In the genomic region with DNA sequence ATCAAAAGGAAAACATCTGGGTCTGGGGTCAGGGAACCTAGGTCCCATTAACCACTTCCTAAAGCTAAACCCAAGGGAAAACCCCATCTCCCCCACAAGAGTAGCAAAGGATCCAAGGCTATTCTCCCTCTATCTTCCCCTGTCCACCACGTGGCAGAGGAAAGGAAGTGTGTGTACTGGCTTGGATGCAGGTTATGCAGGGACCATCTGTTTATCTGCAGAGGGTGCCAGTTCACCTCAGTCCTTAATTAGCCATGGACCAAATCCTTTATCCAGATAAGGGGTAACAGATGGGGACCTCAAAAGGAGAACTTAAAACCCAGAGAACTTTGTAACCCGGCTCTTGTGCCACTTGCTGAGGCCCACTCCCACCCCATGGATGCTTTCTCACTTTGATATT, we compare ENCODE assay signal across 24 cellular contexts.
"Had no signal": no experiment of that assay in that cellular context is flagged by ENCODE, and none has a peak within 500 bp of the region (broad histone marks: within the 10 kb centered on the region; RNA-seq: fewer than 3 reads in every experiment).

No MANE protein-coding gene starts in this region.

- H3K27me3 ChIP-seq: esophagus muscularis mucosa, gastrocnemius medialis, neural progenitor cell, ovary, right atrium auricular region, upper lobe of right lung, vagina had no signal

- H3K4me1 ChIP-seq: esophagus muscularis mucosa, gastrocnemius medialis, left ventricle myocardium inferior, lower lobe of right lung, neural progenitor cell, right atrium auricular region, tibial artery, upper lobe of right lung, vagina had no signal

- ATAC-seq: effector memory CD8-positive, alpha-beta T cell; gastrocnemius medialis; left cardiac atrium; lower lobe of right lung; natural killer cell; stimulated activated memory B cell treated with anti-CD40 and anti-IgM and Interleukin-4, amounts not matched to agents 10 μg/mL and 1 μg/mL and 100 μg/mL, for 72 hours; upper lobe of right lung had no signal

- H3K36me3 Mint-ChIP-seq: memory B cell; mesothelial cell of epicardium; natural killer cell; neural progenitor cell; stimulated activated memory B cell treated with anti-CD40 and anti-IgM and Interleukin-4, amounts not matched to agents 10 μg/mL and 1 μg/mL and 100 μg/mL, for 72 hours had no signal

- DNase-seq: effector memory CD8-positive, alpha-beta T cell; gastrocnemius medialis; glutamatergic neuron; kidney; left cardiac atrium; left ventricle myocardium inferior; lower lobe of right lung; natural killer cell; nucleus accumbens; ovary; small intestine; stimulated activated CD4-positive, alpha-beta T cell treated with anti-CD3 and anti-CD28 coated beads, Interleukin-4, amount 100 ng/mL, for 1 hour; tibial artery; upper lobe of right lung had no signal

- H3K36me3 ChIP-seq: esophagus muscularis mucosa, gastrocnemius medialis, left ventricle myocardium inferior, lower lobe of right lung, neural progenitor cell, ovary, right atrium auricular region, tibial artery, upper lobe of right lung, vagina had no signal

- H3K27ac Mint-ChIP-seq: dendritic cell treated with granulocyte-macrophage colony-stimulating factor and Interleukin-4, amounts not matched to agents 40 ng/mL and 50 ng/mL, for 4 days; effector memory CD8-positive, alpha-beta T cell; mesothelial cell of epicardium; natural killer cell; neural progenitor cell; stimulated activated memory B cell treated with anti-CD40 and anti-IgM and Interleukin-4, amounts not matched to agents 10 μg/mL and 1 μg/mL and 100 μg/mL, for 72 hours; stimulated activated naive CD8-positive, alpha-beta T cell treated with anti-CD3 and anti-CD28 coated beads, Interleukin-15, Interleukin-2, amounts not matched to agents 100 ng/mL and 50 ng/mL, for 24 hours had no signal

- H3K4me3 ChIP-seq: esophagus muscularis mucosa, gastrocnemius medialis, left ventricle myocardium inferior, lower lobe of right lung, neural progenitor cell, ovary, right atrium auricular region, tibial artery, upper lobe of right lung, vagina had no signal

- H3K27me3 Mint-ChIP-seq: dendritic cell treated with granulocyte-macrophage colony-stimulating factor and Interleukin-4, amounts not matched to agents 40 ng/mL and 50 ng/mL, for 4 days had no signal

- H3K9me3 ChIP-seq: esophagus muscularis mucosa, gastrocnemius medialis, left ventricle myocardium inferior, lower lobe of right lung, ovary, right atrium auricular region, tibial artery, upper lobe of right lung, vagina had no signal

- H3K9ac ChIP-seq: neural progenitor cell had no signal

- H3K27ac ChIP-seq: epithelial cell of prostate, esophagus muscularis mucosa, gastrocnemius medialis, left ventricle myocardium inferior, lower lobe of right lung, neural progenitor cell, ovary, right atrium auricular region, tibial artery, upper lobe of right lung, vagina had no signal

- H3K4me1 Mint-ChIP-seq: memory B cell; natural killer cell; neural progenitor cell; stimulated activated memory B cell treated with anti-CD40 and anti-IgM and Interleukin-4, amounts not matched to agents 10 μg/mL and 1 μg/mL and 100 μg/mL, for 72 hours had no signal

- H3K4me2 ChIP-seq: neural progenitor cell had no signal

- H3K4me3 Mint-ChIP-seq: dendritic cell treated with granulocyte-macrophage colony-stimulating factor and Interleukin-4, amounts not matched to agents 40 ng/mL and 50 ng/mL, for 4 days; effector memory CD8-positive, alpha-beta T cell; memory B cell; mesothelial cell of epicardium; natural killer cell; neural progenitor cell; stimulated activated memory B cell treated with anti-CD40 and anti-IgM and Interleukin-4, amounts not matched to agents 10 μg/mL and 1 μg/mL and 100 μg/mL, for 72 hours; stimulated activated naive CD8-positive, alpha-beta T cell treated with anti-CD3 and anti-CD28 coated beads, Interleukin-15, Interleukin-2, amounts not matched to agents 100 ng/mL and 50 ng/mL, for 24 hours had no signal

- H3K9me3 Mint-ChIP-seq: dendritic cell treated with granulocyte-macrophage colony-stimulating factor and Interleukin-4, amounts not matched to agents 40 ng/mL and 50 ng/mL, for 4 days; effector memory CD8-positive, alpha-beta T cell; memory B cell; natural killer cell; neural progenitor cell; stimulated activated memory B cell treated with anti-CD40 and anti-IgM and Interleukin-4, amounts not matched to agents 10 μg/mL and 1 μg/mL and 100 μg/mL, for 72 hours; stimulated activated naive CD8-positive, alpha-beta T cell treated with anti-CD3 and anti-CD28 coated beads, Interleukin-15, Interleukin-2, amounts not matched to agents 100 ng/mL and 50 ng/mL, for 24 hours had no signal
